Comparison of ENCODE assay signal across 8 cellular contexts in genomic region chr9:113401027-113401792, GRCh38. TPM values are rescaled to one million over a fixed set of nuclear protein-coding genes. Genes with fewer than 3 reads are reported as not detected.
DNase-seq lines count a peak whose midpoint lies in the region; ATAC-seq and TF ChIP-seq lines count a peak whose summit lies in the region.

Gene ALAD (minus strand): TSS chr9:113401284. CDS start chr9:113393559, 7,725 bp downstream.

- H3K4me1 ChIP-seq in CD4-positive, CD25-positive, alpha-beta regulatory T cell (ENCODE audit: control insufficient read depth, insufficient read depth, low read length, poor library complexity, severe bottlenecking), result peaks cover 25% of the 10 kb centered on the region
- peaks cover 10 to 57% (median 51%) of the 10 kb centered on the region in 4 donors for H3K4me1 ChIP-seq in liver (ENCODE audit: control insufficient read depth in 4 of 4, insufficient read depth in 4 of 4, low read length in 3 of 4)

- TF ChIP-seq CTCF in liver (IDR thresholded peaks at IDR 0.05; ENCODE audit: low read depth, low read length, missing input control), result peak; percentile 94

- H3K27ac ChIP-seq in CD4-positive, CD25-positive, alpha-beta regulatory T cell (ENCODE audit: insufficient read depth, low read length, poor library complexity, severe bottlenecking), result peak within 1 kb of the TSS; percentile 71
- H3K27ac ChIP-seq in liver (ENCODE audit: low read depth in 1 of 2, low read length in 2 of 2), result peak within 1 kb of the TSS; percentile 72 to 77

- H3K27me3 ChIP-seq in CD4-positive, CD25-positive, alpha-beta regulatory T cell (ENCODE audit: control insufficient read depth, insufficient read depth, low read length), result no peaks in the 10 kb centered on the region
- H3K27me3 ChIP-seq in liver (ENCODE audit: control insufficient read depth in 4 of 4, insufficient read depth in 4 of 4, low read length in 3 of 4), result no peaks in the 10 kb centered on the region

- ATAC-seq in CD4-positive, CD25-positive, alpha-beta regulatory T cell (ENCODE audit: low read depth in 2 of 2), result peak; percentile 99 to 100
- ATAC-seq in GM19395 (IDR thresholded peaks at IDR 0.05; ENCODE audit: unreplicated experiment), result peak; percentile 95
- peak; percentile 98 for ATAC-seq in HG03565 (IDR thresholded peaks at IDR 0.05; ENCODE audit: unreplicated experiment)

- peak within 1 kb of the TSS; percentile 75 to 76 for H3K9ac ChIP-seq in liver (ENCODE audit: low read depth in 1 of 2, low read length in 2 of 2)

- peaks cover 6 to 47% (median 27%) of the 10 kb centered on the region in 4 donors for H3K4me1 Mint-ChIP-seq in CD4-positive, CD25-positive, alpha-beta regulatory T cell
- H3K4me1 Mint-ChIP-seq in dendritic cell treated with granulocyte-macrophage colony-stimulating factor and Interleukin-4, amounts not matched to agents 40 ng/mL and 50 ng/mL, for 4 days (ENCODE audit: low read depth), result peaks cover 68% of the 10 kb centered on the region

- peaks cover 7% of the 10 kb centered on the region for H3K36me3 Mint-ChIP-seq in CD4-positive, CD25-positive, alpha-beta regulatory T cell
- H3K36me3 Mint-ChIP-seq in dendritic cell treated with granulocyte-macrophage colony-stimulating factor and Interleukin-4, amounts not matched to agents 40 ng/mL and 50 ng/mL, for 4 days (ENCODE audit: low read depth), result peaks cover 13% of the 10 kb centered on the region

- no peaks in the 10 kb centered on the region for H3K27me3 Mint-ChIP-seq in CD4-positive, CD25-positive, alpha-beta regulatory T cell
- H3K27me3 Mint-ChIP-seq in dendritic cell treated with granulocyte-macrophage colony-stimulating factor and Interleukin-4, amounts not matched to agents 40 ng/mL and 50 ng/mL, for 4 days, result no peaks in the 10 kb centered on the region

- H3K27ac Mint-ChIP-seq in CD4-positive, CD25-positive, alpha-beta regulatory T cell, result peak within 1 kb of the TSS; percentile 83 to 92 (median 88)
- peak within 1 kb of the TSS; percentile 96 for H3K27ac Mint-ChIP-seq in dendritic cell treated with granulocyte-macrophage colony-stimulating factor and Interleukin-4, amounts not matched to agents 40 ng/mL and 50 ng/mL, for 4 days

- intact Hi-C loops in dendritic cell treated with granulocyte-macrophage colony-stimulating factor and Interleukin-4, amounts not matched to agents 40 ng/mL and 50 ng/mL, for 4 days (cut with micrococcal nuclease), result loop anchor here (1.0 to 10.0 kb wide), 5 partner anchors 9 to 258 kb away; partner anchors contain the start of genes BSPRY, C9orf43, CDC26 and POLE3

- peak within 1 kb of the TSS; percentile 94 to 99 (median 98) for H3K4me3 Mint-ChIP-seq in CD4-positive, CD25-positive, alpha-beta regulatory T cell
- peak within 1 kb of the TSS; percentile 98 for H3K4me3 Mint-ChIP-seq in dendritic cell treated with granulocyte-macrophage colony-stimulating factor and Interleukin-4, amounts not matched to agents 40 ng/mL and 50 ng/mL, for 4 days

- no peaks in the 10 kb centered on the region for H3K9me3 Mint-ChIP-seq in CD4-positive, CD25-positive, alpha-beta regulatory T cell
- no peaks in the 10 kb centered on the region for H3K9me3 Mint-ChIP-seq in dendritic cell treated with granulocyte-macrophage colony-stimulating factor and Interleukin-4, amounts not matched to agents 40 ng/mL and 50 ng/mL, for 4 days

- H3K4me3 ChIP-seq in CD4-positive, CD25-positive, alpha-beta regulatory T cell (ENCODE audit: low read depth, low read length), result peak within 1 kb of the TSS; percentile 76
- H3K4me3 ChIP-seq in liver (ENCODE audit: low read depth in 1 of 3, low read length in 3 of 3), result peak within 1 kb of the TSS; percentile 93 to 96 (median 94)

- peak; percentile 99 for DNase-seq in CD4-positive, CD25-positive, alpha-beta regulatory T cell
- peak; percentile 96 for DNase-seq in NCI-H748 treated with DMSO at 0.1 percent for 48 hours (lab: John Stamatoyannopoulos, UW)
- DNase-seq in activated CD4-positive, alpha-beta T cell treated with anti-CD3 and anti-CD28 coated beads, Interleukin-2, amount 50 U/mL, for 24 hours (ENCODE audit: low read depth in 1 of 2, low spot score in 1 of 2), result peak; percentile 97 to 98
- peak; percentile 99 for DNase-seq in stimulated activated CD4-positive, alpha-beta T cell treated with anti-CD3 and anti-CD28 coated beads, Interleukin-4, amount 100 ng/mL, for 24 hours

- no peaks in the 10 kb centered on the region for H3K36me3 ChIP-seq in CD4-positive, CD25-positive, alpha-beta regulatory T cell (ENCODE audit: control insufficient read depth, insufficient read depth, low read length)
- no peaks in the 10 kb centered on the region for H3K36me3 ChIP-seq in liver (ENCODE audit: control insufficient read depth in 4 of 4, insufficient read depth in 3 of 4, low read depth in 1 of 4, low read length in 3 of 4)

- 3% methylated on average over 50 of the region's 50 CpGs for WGBS in liver

- peak; percentile 83 to 96 for TF ChIP-seq RAD21 in liver (IDR thresholded peaks at IDR 0.05)

- H3K9me3 ChIP-seq in CD4-positive, CD25-positive, alpha-beta regulatory T cell (ENCODE audit: control insufficient read depth in 2 of 2, low read length in 2 of 2), result no peaks in the 10 kb centered on the region
- no peaks in the 10 kb centered on the region for H3K9me3 ChIP-seq in liver (ENCODE audit: control insufficient read depth in 4 of 4, low read length in 3 of 4)

TF ChIP-seq in liver, 16 proteins besides CTCF, POLR2A, EP300 and RAD21:
- TF ChIP-seq GABPA (IDR thresholded peaks at IDR 0.05 in 1 of 2, conservative IDR thresholded peaks at IDR 0.05 in 1 of 2), result peak in 1 of 2 donors; percentile 80
- no peak for TF ChIP-seq NR2F2 (IDR thresholded peaks at IDR 0.05)
- peak; percentile 65 for TF ChIP-seq MAX (IDR thresholded peaks at IDR 0.05)
- TF ChIP-seq ATF3 (IDR thresholded peaks at IDR 0.05), result no peak
- TF ChIP-seq TAF1 (conservative IDR thresholded peaks at IDR 0.05), result no peak
- peak; percentile 40 to 66 for TF ChIP-seq EGR1 (IDR thresholded peaks at IDR 0.05; ENCODE audit: low read depth in 2 of 2)
- peak; percentile 71 for TF ChIP-seq YY1 (IDR thresholded peaks at IDR 0.05)
- TF ChIP-seq SP1 (IDR thresholded peaks at IDR 0.05), result peak; percentile 89
- TF ChIP-seq HNF4A (conservative IDR thresholded peaks at IDR 0.05), result peak; percentile 34 to 42
- TF ChIP-seq RXRA (IDR thresholded peaks at IDR 0.05), result peak; percentile 48 to 49
- peak; percentile 78 for TF ChIP-seq REST (IDR thresholded peaks at IDR 0.05)
- peak in 1 of 2 donors; percentile 56 for TF ChIP-seq JUND (IDR thresholded peaks at IDR 0.05)
- TF ChIP-seq FOXA1 (IDR thresholded peaks at IDR 0.05), result peak; percentile 90
- TF ChIP-seq HNF4G (IDR thresholded peaks at IDR 0.05), result no peak
- TF ChIP-seq FOXA2 (IDR thresholded peaks at IDR 0.05), result peak; percentile 63
- TF ChIP-seq, protein P1, sequence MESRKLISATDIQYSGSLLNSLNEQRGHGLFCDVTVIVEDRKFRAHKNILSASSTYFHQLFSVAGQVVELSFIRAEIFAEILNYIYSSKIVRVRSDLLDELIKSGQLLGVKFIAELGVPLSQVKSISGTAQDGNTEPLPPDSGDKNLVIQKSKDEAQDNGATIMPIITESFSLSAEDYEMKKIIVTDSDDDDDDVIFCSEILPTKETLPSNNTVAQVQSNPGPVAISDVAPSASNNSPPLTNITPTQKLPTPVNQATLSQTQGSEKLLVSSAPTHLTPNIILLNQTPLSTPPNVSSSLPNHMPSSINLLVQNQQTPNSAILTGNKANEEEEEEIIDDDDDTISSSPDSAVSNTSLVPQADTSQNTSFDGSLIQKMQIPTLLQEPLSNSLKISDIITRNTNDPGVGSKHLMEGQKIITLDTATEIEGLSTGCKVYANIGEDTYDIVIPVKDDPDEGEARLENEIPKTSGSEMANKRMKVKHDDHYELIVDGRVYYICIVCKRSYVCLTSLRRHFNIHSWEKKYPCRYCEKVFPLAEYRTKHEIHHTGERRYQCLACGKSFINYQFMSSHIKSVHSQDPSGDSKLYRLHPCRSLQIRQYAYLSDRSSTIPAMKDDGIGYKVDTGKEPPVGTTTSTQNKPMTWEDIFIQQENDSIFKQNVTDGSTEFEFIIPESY (IDR thresholded peaks at IDR 0.05), result no peak
TF ChIP-seq in liver: peak in this region for 11.

RNA-seq across cellular contexts. Expression of gene ALAD, which starts in this region (rescaled TPM):
- 27.8 TPM for total RNA-seq in CD4-positive, CD25-positive, alpha-beta regulatory T cell
- 10 to 100 TPM; 20.3 to 22.4 (median 21.8) TPM for polyA plus RNA-seq in CD4-positive, CD25-positive, alpha-beta regulatory T cell
- total RNA-seq in liver, result 100 to 1,000 TPM in 1 of 2 donors, 10 to 100 TPM in 1; 99.1 to 258 TPM
- polyA plus RNA-seq in liver, result 10 to 100 TPM; 40.2 to 49.3 TPM

Comparison
In these comparisons a context has a peak if more than half of its experiments do, and no peak if none do; other contexts are left out.
1. Peak in every context shown above with its lines: DNase-seq, ATAC-seq, H3K4me3 ChIP-seq and H3K27ac ChIP-seq.